ENCODE assay signal across 8 cellular contexts in genomic region chr14:103427485-103428443, GRCh38. TPM values are rescaled to one million over a fixed set of nuclear protein-coding genes. Genes with fewer than 3 reads are reported as not detected.
DNase-seq lines count a peak whose midpoint lies in the region; ATAC-seq and TF ChIP-seq lines count a peak whose summit lies in the region.

No MANE protein-coding gene starts in this region.

- H3K4me3 Mint-ChIP-seq in activated T-cell treated with anti-CD3 and anti-CD28 coated beads, Interleukin-2, amount 50 U/mL, for 72 hours: peak overlapping the region; percentile 32 to 61

- WGBS in esophagus muscularis mucosa: 70% methylated on average over 3 of the region's 3 CpGs

- H3K9me3 ChIP-seq in esophagus muscularis mucosa: no peaks in the 10 kb centered on the region

- peaks cover 50% of the 10 kb centered on the region for H3K4me1 Mint-ChIP-seq in activated T-cell treated with anti-CD3 and anti-CD28 coated beads, Interleukin-2, amount 50 U/mL, for 72 hours (ENCODE audit: low read depth)

- H3K36me3 Mint-ChIP-seq in activated T-cell treated with anti-CD3 and anti-CD28 coated beads, Interleukin-2, amount 50 U/mL, for 72 hours (ENCODE audit: insufficient read depth in 2 of 2): peaks cover 5 to 6% of the 10 kb centered on the region in 2 donors

- H3K4me3 ChIP-seq in esophagus muscularis mucosa: no peak overlapping the region

- TF ChIP-seq EP300 in Ishikawa (IDR thresholded peaks at IDR 0.05; ENCODE audit: borderline replicate concordance): no peak
- TF ChIP-seq EP300 in esophagus muscularis mucosa (IDR thresholded peaks at IDR 0.05): no peak

- peaks cover 17 to 37% (median 32%) of the 10 kb centered on the region in 4 donors for H3K4me1 ChIP-seq in esophagus muscularis mucosa

- H3K27ac ChIP-seq in esophagus muscularis mucosa (replicated peaks in 1 of 4): peak overlapping the region in 1 of 4 donors; percentile 20

- TF ChIP-seq RAD21 in Ishikawa (IDR thresholded peaks at IDR 0.05; ENCODE audit: low read depth): no peak

- no peak for TF ChIP-seq POLR2A in esophagus muscularis mucosa (IDR thresholded peaks at IDR 0.05; ENCODE audit: low read depth)

- no peaks in the 10 kb centered on the region for H3K27me3 ChIP-seq in esophagus muscularis mucosa

- peak; percentile 79 to 85 for ATAC-seq in activated T-cell treated with anti-CD3 and anti-CD28 coated beads, Interleukin-2, amount 50 U/mL, for 72 hours (replicated peaks in 1 of 2)
- ATAC-seq in HG02970 (IDR thresholded peaks at IDR 0.05; ENCODE audit: low FRiP score, unreplicated experiment) (no peak), HG02981 (IDR thresholded peaks at IDR 0.05; ENCODE audit: unreplicated experiment) (no peak)

- no peaks in the 10 kb centered on the region for H3K9me3 Mint-ChIP-seq in activated T-cell treated with anti-CD3 and anti-CD28 coated beads, Interleukin-2, amount 50 U/mL, for 72 hours

- peak overlapping the region; percentile 87 for H3K27ac Mint-ChIP-seq in activated T-cell treated with anti-CD3 and anti-CD28 coated beads, Interleukin-2, amount 50 U/mL, for 72 hours

- H3K27me3 Mint-ChIP-seq in activated T-cell treated with anti-CD3 and anti-CD28 coated beads, Interleukin-2, amount 50 U/mL, for 72 hours (ENCODE audit: low read depth): no peaks in the 10 kb centered on the region

- no peaks in the 10 kb centered on the region for H3K36me3 ChIP-seq in esophagus muscularis mucosa

- no peak for TF ChIP-seq CTCF in esophagus muscularis mucosa (IDR thresholded peaks at IDR 0.05)

- DNase-seq in A172 (ENCODE audit: low spot score) (peak; percentile 86), iPS DF 19.7 (ENCODE audit: low read depth, low spot score) (peak; percentile 45), esophagus muscularis mucosa (ENCODE audit: extremely low spot score) (no peak), SHP77 (lab: John Stamatoyannopoulos, UW) (no peak)
- DNase-seq in activated T-cell treated with anti-CD3 and anti-CD28 coated beads, Interleukin-2, amount 50 U/mL, for 72 hours: peak; percentile 55 to 61

- intact Hi-C loops in esophagus muscularis mucosa (cut with DNase I): no loop called here

TF ChIP-seq in Ishikawa, 13 proteins besides CTCF, POLR2A, EP300 and RAD21:
- TF ChIP-seq NFIC (IDR thresholded peaks at IDR 0.05): no peak
- TF ChIP-seq FOXM1 (IDR thresholded peaks at IDR 0.05; ENCODE audit: borderline replicate concordance, low read depth): no peak
- 0 out of 2 replicates have a peak, but pooled peaks have one; percentile 14 for TF ChIP-seq TEAD4 (IDR thresholded peaks at IDR 0.05)

RNA-seq across cellular contexts. Expression of gene MARK3, which starts 42.5 kb away (rescaled TPM):
- 31.8 and 40.4 TPM in 2 replicates for total RNA-seq in A172 (2014; rRNA removed; shearing (Covaris generic))
- 10 to 100 TPM; 80.6 to 95.5 TPM for total RNA-seq in activated T-cell treated with anti-CD3 and anti-CD28 coated beads, Interleukin-2, amount 50 U/mL, for 72 hours
- total RNA-seq in esophagus muscularis mucosa: 10 to 100 TPM; 57.4 to 78.1 (median 68.1) TPM

Comparison
In these comparisons a context has a peak if more than half of its experiments do, and no peak if none do; other contexts are left out.
1. DNase-seq: peak in A172 (single experiment), activated T-cell treated with anti-CD3 and anti-CD28 coated beads, Interleukin-2, amount 50 U/mL, for 72 hours (2 of 2) and iPS DF 19.7 (single experiment); none in esophagus muscularis mucosa (single experiment) and SHP77 (0 of 2).
2. ATAC-seq: peak in activated T-cell treated with anti-CD3 and anti-CD28 coated beads, Interleukin-2, amount 50 U/mL, for 72 hours (2 of 2); none in HG02970 (single experiment) and HG02981 (single experiment).